Comparison of ENCODE assay signal across 12 cellular contexts in genomic region chr4:84159767-84160166, GRCh38.
DNase-seq lines count a peak whose midpoint lies in the region; ATAC-seq and TF ChIP-seq lines count a peak whose summit lies in the region.
"Had no signal": no experiment of that assay in that cellular context is flagged by ENCODE, and none has a peak within 500 bp of the region (broad histone marks: within the 10 kb centered on the region; RNA-seq: fewer than 3 reads in every experiment).

No MANE protein-coding gene starts in this region.

- H3K9ac ChIP-seq in H9 (ENCODE audit: extremely low read depth, insufficient read length, low read length) = no peak overlapping the region

- H3K27ac ChIP-seq in C4-2B = no peak overlapping the region
- no peak overlapping the region for H3K27ac ChIP-seq in H9 (ENCODE audit: insufficient read length, low read depth, low read length)
- H3K27ac ChIP-seq: gastrocnemius medialis, transverse colon had no signal

- TF ChIP-seq CTCF in C4-2B (conservative IDR thresholded peaks at IDR 0.05) (peak; percentile 31), H9 (conservative IDR thresholded peaks at IDR 0.05) (peak; percentile 69), WTC11 (IDR thresholded peaks at IDR 0.05) (no peak), GM10248 (IDR thresholded peaks at IDR 0.05; ENCODE audit: control extremely low read depth, extremely low read depth, low read depth, missing control alignments) (no peak)

- H3K79me2 ChIP-seq in H9 (ENCODE audit: insufficient read depth, low read length) = no peaks in the 10 kb centered on the region

- no peak overlapping the region for H2AK5ac ChIP-seq in H9 (ENCODE audit: insufficient read length, low read length)

- H4K8ac ChIP-seq in H9 (replicated peaks; ENCODE audit: insufficient read length, low read depth, low read length) = no peak overlapping the region

- POLR2A ChIA-PET in WTC11 (lab: Charles Lee) = no interaction called here
- POLR2A ChIA-PET in GM10248 (lab: Yijun Ruan, JAX) = no interaction called here

- no peaks in the 10 kb centered on the region; a peak in 1 of 5 replicates for H3K9me3 Mint-ChIP-seq in H9
- no peaks in the 10 kb centered on the region for H3K9me3 Mint-ChIP-seq in WTC11
- H3K9me3 Mint-ChIP-seq in T-helper 2 cell treated with Interferon-gamma antibody and Interleukin-4, amounts not matched to agents 5 μg/mL and 100 μg/mL, for 36 hours = no peaks in the 10 kb centered on the region

- no CpG with 5 or more reads among the region's 5 CpGs for WGBS in H9 (ENCODE audit: extremely low coverage, insufficient read length, low lambda C conversion rate)

- H3K27ac Mint-ChIP-seq in H9 (no peak overlapping the region), WTC11 (no peak overlapping the region)
- no peak overlapping the region for H3K27ac Mint-ChIP-seq in T-helper 2 cell treated with Interferon-gamma antibody and Interleukin-4, amounts not matched to agents 5 μg/mL and 100 μg/mL, for 36 hours
- H3K27ac Mint-ChIP-seq: CD4-positive, alpha-beta memory T cell had no signal

- H3K27me3 Mint-ChIP-seq in H9 (ENCODE audit: low read depth) (no peaks in the 10 kb centered on the region), WTC11 (ENCODE audit: low read depth) (no peaks in the 10 kb centered on the region)
- H3K27me3 Mint-ChIP-seq in T-helper 2 cell treated with Interferon-gamma antibody and Interleukin-4, amounts not matched to agents 5 μg/mL and 100 μg/mL, for 36 hours (ENCODE audit: low read depth) = no peaks in the 10 kb centered on the region

- H3K56ac ChIP-seq in H9 (ENCODE audit: insufficient read length, low read depth, low read length) = no peak overlapping the region

- no peak overlapping the region for H2BK15ac ChIP-seq in H9 (ENCODE audit: low read depth, low read length)

- no peak overlapping the region for H2BK120ac ChIP-seq in H9 (ENCODE audit: low read depth, low read length, poor library complexity, severe bottlenecking)

- ATAC-seq in WTC11 = peak; percentile 99
- ATAC-seq: gastrocnemius medialis had no signal

- no peak overlapping the region for H2BK12ac ChIP-seq in H9 (ENCODE audit: insufficient read length, low read depth, low read length)

- H2BK5ac ChIP-seq in H9 (ENCODE audit: insufficient read length, low read length) = no peak overlapping the region

- no peaks in the 10 kb centered on the region for H3K4me1 ChIP-seq in H9 (ENCODE audit: insufficient read depth, low read length)
- H3K4me1 ChIP-seq: gastrocnemius medialis, transverse colon had no signal

- H2AFZ ChIP-seq in H9 (ENCODE audit: low read length) = no peak overlapping the region

- no peaks in the 10 kb centered on the region for H4K20me1 ChIP-seq in H9 (ENCODE audit: control insufficient read depth, insufficient read depth, insufficient read length)

- no peak overlapping the region for H3T11ph ChIP-seq in H9 (ENCODE audit: low read length)

- H3K27me3 ChIP-seq in H9 (ENCODE audit: insufficient read depth, low read length) = no peaks in the 10 kb centered on the region

- H4K5ac ChIP-seq in H9 (ENCODE audit: insufficient read length, low read depth, low read length) = no peak overlapping the region

- H3K36me3 Mint-ChIP-seq in H9 (ENCODE audit: insufficient read depth in 1 of 3, low read depth in 3 of 3) (no peaks in the 10 kb centered on the region), WTC11 (no peaks in the 10 kb centered on the region)
- H3K36me3 Mint-ChIP-seq in T-helper 2 cell treated with Interferon-gamma antibody and Interleukin-4, amounts not matched to agents 5 μg/mL and 100 μg/mL, for 36 hours (ENCODE audit: low read depth) = no peaks in the 10 kb centered on the region
- H3K36me3 Mint-ChIP-seq: CD4-positive, alpha-beta memory T cell had no signal

- TF ChIP-seq POLR2A in erythroblast (IDR thresholded peaks at IDR 0.05; ENCODE audit: low read length) = no peak

- H3K23me2 ChIP-seq in H9 (ENCODE audit: insufficient read length, low read depth, low read length, poor library complexity, severe bottlenecking) = no peaks in the 10 kb centered on the region

- H3K4me1 Mint-ChIP-seq in H9 = peaks cover 11 to 12% of the 10 kb centered on the region in 2 experiments
- H3K4me1 Mint-ChIP-seq in WTC11 = peaks cover 19% of the 10 kb centered on the region
- no peaks in the 10 kb centered on the region for H3K4me1 Mint-ChIP-seq in T-helper 2 cell treated with Interferon-gamma antibody and Interleukin-4, amounts not matched to agents 5 μg/mL and 100 μg/mL, for 36 hours (ENCODE audit: low read depth)
- H3K4me1 Mint-ChIP-seq: CD4-positive, alpha-beta memory T cell had no signal

- no peak overlapping the region for H3K23ac ChIP-seq in H9 (ENCODE audit: insufficient read length, low read depth, low read length)

- no peaks in the 10 kb centered on the region for H3K9me3 ChIP-seq in H9 (ENCODE audit: control insufficient read depth, low read depth, low read length)
- H3K9me3 ChIP-seq: gastrocnemius medialis, transverse colon had no signal

- no peak overlapping the region for H3K18ac ChIP-seq in H9 (ENCODE audit: insufficient read length, low read depth, low read length)

- no peak overlapping the region for H3K14ac ChIP-seq in H9 (ENCODE audit: insufficient read depth, low read length)

- H3K4ac ChIP-seq in H9 (ENCODE audit: low read depth, low read length) = no peak overlapping the region

- no peak overlapping the region for H2BK20ac ChIP-seq in H9 (ENCODE audit: low read depth, low read length, poor library complexity, severe bottlenecking)

- H3K4me3 Mint-ChIP-seq in H9 (no peak overlapping the region), WTC11 (no peak overlapping the region)
- no peak overlapping the region for H3K4me3 Mint-ChIP-seq in T-helper 2 cell treated with Interferon-gamma antibody and Interleukin-4, amounts not matched to agents 5 μg/mL and 100 μg/mL, for 36 hours
- H3K4me3 Mint-ChIP-seq: CD4-positive, alpha-beta memory T cell had no signal

- CTCF ChIA-PET in WTC11 (lab: Charles Lee) (interaction anchor here (2.3 kb wide), 1 partner anchor 324 kb away, joined by 4 read pairs; no protein-coding TSS in a partner anchor), GM10248 (lab: Yijun Ruan, JAX) (no interaction called here)

- H4K91ac ChIP-seq in H9 (ENCODE audit: insufficient read length, low read depth, low read length) = no peak overlapping the region

- no peaks in the 10 kb centered on the region for H3K79me1 ChIP-seq in H9 (ENCODE audit: insufficient read depth, low read depth, low read length, poor library complexity, severe bottlenecking)

- H3K4me2 ChIP-seq in H9 (ENCODE audit: insufficient read depth, insufficient read length, low read length) = no peak overlapping the region

- DNase-seq in H9 (peak; percentile 64), WTC11 (ENCODE audit: low spot score) (peak; percentile 67), iPS-NIHi11 (ENCODE audit: low spot score) (peak; percentile 62), erythroblast (lab: John Stamatoyannopoulos, UW) (no peak), COLO668 (lab: John Stamatoyannopoulos, UW; ENCODE audit: unreplicated experiment) (no peak), GM10248 (ENCODE audit: extremely low spot score) (no peak)
- no peak for DNase-seq in T-helper 2 cell treated with Interferon-gamma antibody and Interleukin-4, amounts not matched to agents 5 μg/mL and 100 μg/mL, for 36 hours (ENCODE audit: low spot score)
- DNase-seq: CD4-positive, alpha-beta memory T cell; gastrocnemius medialis; NCI-H2081; transverse colon had no signal

TF ChIP-seq in WTC11, 78 proteins besides CTCF, POLR2A, EP300 and RAD21:
- TF ChIP-seq TEAD4 (CRISPR knock-in tag; IDR thresholded peaks at IDR 0.05) = no peak
- TF ChIP-seq TEAD1 (CRISPR knock-in tag; IDR thresholded peaks at IDR 0.05) = no peak
- TF ChIP-seq GTF2I (CRISPR knock-in tag; conservative IDR thresholded peaks at IDR 0.05) = no peak
- no peak for TF ChIP-seq USF1 (CRISPR knock-in tag; IDR thresholded peaks at IDR 0.05)

Comparison
In these comparisons a context has a peak if more than half of its experiments do, and no peak if none do; other contexts are left out.
1. CTCF ChIP-seq: peak in C4-2B (single experiment) and H9 (single experiment); none in WTC11 (single experiment) and GM10248 (single experiment).
2. DNase-seq: peak in H9 (single experiment), WTC11 (single experiment) and iPS-NIHi11 (single experiment); none in T-helper 2 cell treated with Interferon-gamma antibody and Interleukin-4, amounts not matched to agents 5 μg/mL and 100 μg/mL, for 36 hours (single experiment), erythroblast (0 of 2), COLO668 (single experiment) and GM10248 (single experiment).